ENCODE assay signal across 2 cellular contexts in the genomic region with DNA sequence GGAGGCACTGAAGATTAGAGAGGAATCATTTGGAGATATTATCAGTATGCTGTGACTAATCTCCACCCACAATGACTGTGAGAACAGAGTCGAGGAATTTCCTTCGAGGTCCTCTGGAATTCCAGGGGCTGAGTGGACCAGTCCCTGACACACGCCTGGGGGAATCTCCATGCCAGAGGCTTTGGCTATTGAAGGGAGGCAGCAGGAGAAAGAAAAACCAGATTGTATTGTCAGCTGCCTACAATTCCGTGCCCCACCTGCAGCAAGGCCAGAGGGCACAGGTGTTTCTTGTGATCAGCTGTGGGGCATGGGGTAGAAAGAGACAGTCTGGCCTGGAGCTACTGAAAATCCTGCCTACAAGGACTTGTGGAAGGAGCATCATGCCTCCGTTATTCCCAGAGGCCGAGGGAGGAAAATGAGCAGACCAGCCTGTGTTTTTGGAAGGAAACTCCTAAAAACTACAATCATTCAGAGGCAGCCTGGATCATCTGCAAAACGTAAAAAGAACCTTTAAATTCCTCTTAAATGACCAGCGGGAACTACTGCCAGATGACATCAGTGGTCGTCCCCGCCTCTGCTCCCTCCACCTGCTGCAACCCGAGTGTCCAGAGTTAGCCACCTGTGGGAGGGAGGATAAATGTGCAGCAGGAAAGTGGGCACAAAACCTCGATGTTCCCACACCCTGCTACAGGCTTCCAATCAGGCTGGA.
TF ChIP-seq lines count a peak whose summit lies in the region.

No MANE protein-coding gene starts in this region.

TF ChIP-seq in IMR-90, 13 proteins besides CTCF, POLR2A, EP300 and RAD21:
- no peak for TF ChIP-seq ELK1 (IDR thresholded peaks at IDR 0.05; ENCODE audit: borderline replicate concordance, low read depth, low read length)
- no peak; the same call in 1 of the 2 replicates for TF ChIP-seq MAZ (IDR thresholded peaks at IDR 0.05; ENCODE audit: borderline replicate concordance, low read depth, low read length)
- no peak for TF ChIP-seq RFX5 (IDR thresholded peaks at IDR 0.05; ENCODE audit: low read depth, low read length)
- TF ChIP-seq, protein P1, sequence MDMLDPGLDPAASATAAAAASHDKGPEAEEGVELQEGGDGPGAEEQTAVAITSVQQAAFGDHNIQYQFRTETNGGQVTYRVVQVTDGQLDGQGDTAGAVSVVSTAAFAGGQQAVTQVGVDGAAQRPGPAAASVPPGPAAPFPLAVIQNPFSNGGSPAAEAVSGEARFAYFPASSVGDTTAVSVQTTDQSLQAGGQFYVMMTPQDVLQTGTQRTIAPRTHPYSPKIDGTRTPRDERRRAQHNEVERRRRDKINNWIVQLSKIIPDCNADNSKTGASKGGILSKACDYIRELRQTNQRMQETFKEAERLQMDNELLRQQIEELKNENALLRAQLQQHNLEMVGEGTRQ (IDR thresholded peaks at IDR 0.05; ENCODE audit: low read depth, low read length): 0 out of 2 replicates have a peak, but pooled peaks have one; percentile 2
- 0 out of 2 replicates have a peak, but pooled peaks have one; percentile 10 for TF ChIP-seq SMC3 (IDR thresholded peaks at IDR 0.05; ENCODE audit: low read depth, low read length)
- TF ChIP-seq MXI1 (IDR thresholded peaks at IDR 0.05; ENCODE audit: borderline replicate concordance, low read depth, low read length): no peak
- TF ChIP-seq MAFK (IDR thresholded peaks at IDR 0.05; ENCODE audit: low read depth, low read length): no peak
- peak; percentile 25 for TF ChIP-seq BHLHE40 (IDR thresholded peaks at IDR 0.05; ENCODE audit: low read depth, low read length)
- TF ChIP-seq FOS (IDR thresholded peaks at IDR 0.05; ENCODE audit: low read depth, low read length): peak; percentile 91
- TF ChIP-seq RCOR1 (IDR thresholded peaks at IDR 0.05; ENCODE audit: insufficient replicate concordance, low read length): peak; percentile 8
- TF ChIP-seq CHD1 (IDR thresholded peaks at IDR 0.05; ENCODE audit: low read depth, low read length): no peak
- no peak; the same call in 1 of the 2 replicates for TF ChIP-seq NFE2L2 (IDR thresholded peaks at IDR 0.05; ENCODE audit: low read depth, low read length)
- TF ChIP-seq CEBPB (IDR thresholded peaks at IDR 0.05; ENCODE audit: low read depth, low read length): no peak
TF ChIP-seq in IMR-90: peak in this region for 5.

TF ChIP-seq in K562, 482 proteins besides CTCF, POLR2A, EP300 and RAD21:
- peak; percentile 45; the same call in 1 of the 2 replicates for TF ChIP-seq JUND (IDR thresholded peaks at IDR 0.05; ENCODE audit: borderline replicate concordance, low read depth, low read length)
- TF ChIP-seq JUND (tag; IDR thresholded peaks at IDR 0.05; ENCODE audit: borderline replicate concordance, low read depth, low read length): peak; percentile 25; the same call in 1 of the 3 replicates
- TF ChIP-seq FOSL1 (tag; conservative IDR thresholded peaks at IDR 0.05): peak; percentile 83
- TF ChIP-seq NR4A1 (CRISPR knock-in tag; IDR thresholded peaks at IDR 0.05): 0 out of 2 replicates have a peak, but pooled peaks have one; percentile 47
- TF ChIP-seq NR4A1 (tag; IDR thresholded peaks at IDR 0.05): no peak
- no peak for TF ChIP-seq CREBBP (IDR thresholded peaks at IDR 0.05; ENCODE audit: low read depth, low read length)
- no peak for TF ChIP-seq OTX1 (CRISPR knock-in tag; IDR thresholded peaks at IDR 0.05)
- TF ChIP-seq PTBP1 (IDR thresholded peaks at IDR 0.05; ENCODE audit: low read depth, low read length): no peak
TF ChIP-seq in K562: peak in this region for 3.
